8 cellular contexts compared by ENCODE assay signal in genomic region chr11:125165664-125166346, GRCh38. TPM values are rescaled to one million over a fixed set of nuclear protein-coding genes. Genes with fewer than 3 reads are reported as not detected.
DNase-seq lines count a peak whose midpoint lies in the region; ATAC-seq and TF ChIP-seq lines count a peak whose summit lies in the region.

No MANE protein-coding gene starts in this region.

- no peak for ATAC-seq in activated CD8-positive, alpha-beta memory T cell treated with anti-CD3 and anti-CD28 coated beads, Interleukin-2, amount 10 ng/mL, durations not matched to agents 7 days and 5 days
- ATAC-seq in SK-N-SH treated with all-trans-retinoic acid at 6 μM for 48 hours: peak; percentile 28
- ATAC-seq in esophagus mucosa: no peak

- peak overlapping the region; percentile 2 for H3K9ac ChIP-seq in trophoblast cell (ENCODE audit: low read length)

- no peak overlapping the region for H3K27ac ChIP-seq in trophoblast cell (ENCODE audit: low read depth, low read length)

- H3K9me3 Mint-ChIP-seq in activated CD8-positive, alpha-beta memory T cell treated with anti-CD3 and anti-CD28 coated beads, Interleukin-2, amount 10 ng/mL, durations not matched to agents 7 days and 5 days (ENCODE audit: low read depth): no peaks in the 10 kb centered on the region

- H3K4me3 Mint-ChIP-seq in activated CD8-positive, alpha-beta memory T cell treated with anti-CD3 and anti-CD28 coated beads, Interleukin-2, amount 10 ng/mL, durations not matched to agents 7 days and 5 days: peak overlapping the region; percentile 64

- no peak overlapping the region for H3K4ac ChIP-seq in trophoblast cell (ENCODE audit: low read depth, low read length)

- peak overlapping the region; percentile 15 for H4K8ac ChIP-seq in trophoblast cell (ENCODE audit: low read depth, low read length)

- H3K36me3 ChIP-seq in trophoblast cell (ENCODE audit: control insufficient read depth in 1 of 2, insufficient read depth in 2 of 2, low read length in 2 of 2): no peaks in the 10 kb centered on the region

- H3K27me3 ChIP-seq in trophoblast cell (ENCODE audit: insufficient read depth, low read length): peaks cover 23% of the 10 kb centered on the region

- no peaks in the 10 kb centered on the region for H3K36me3 Mint-ChIP-seq in activated CD8-positive, alpha-beta memory T cell treated with anti-CD3 and anti-CD28 coated beads, Interleukin-2, amount 10 ng/mL, durations not matched to agents 7 days and 5 days

- no peak overlapping the region for H2BK5ac ChIP-seq in trophoblast cell (ENCODE audit: low read depth, low read length, poor library complexity)

- H3K4me1 Mint-ChIP-seq in activated CD8-positive, alpha-beta memory T cell treated with anti-CD3 and anti-CD28 coated beads, Interleukin-2, amount 10 ng/mL, durations not matched to agents 7 days and 5 days: peaks cover 15% of the 10 kb centered on the region

- H3K4me1 ChIP-seq in trophoblast cell (ENCODE audit: control insufficient read depth in 1 of 2, insufficient read depth in 2 of 2, low read length in 2 of 2): peaks cover 6 to 22% of the 10 kb centered on the region in 2 experiments

- peak overlapping the region; percentile 67 for H3K18ac ChIP-seq in trophoblast cell (ENCODE audit: low read length)

- no peak overlapping the region for H3K23ac ChIP-seq in trophoblast cell (ENCODE audit: low read length)

- peaks cover 82% of the 10 kb centered on the region for H3K27me3 Mint-ChIP-seq in activated CD8-positive, alpha-beta memory T cell treated with anti-CD3 and anti-CD28 coated beads, Interleukin-2, amount 10 ng/mL, durations not matched to agents 7 days and 5 days

- H4K91ac ChIP-seq in trophoblast cell (ENCODE audit: low read depth, low read length): peak overlapping the region; percentile 11

- H3K14ac ChIP-seq in trophoblast cell (ENCODE audit: low read length): no peak overlapping the region

- peak overlapping the region; percentile 87 for H3K4me2 ChIP-seq in trophoblast cell (ENCODE audit: low read length)

- H2BK12ac ChIP-seq in trophoblast cell (ENCODE audit: low read length): no peak overlapping the region

- CTCF ChIA-PET in activated CD8-positive, alpha-beta memory T cell treated with anti-CD3 and anti-CD28 coated beads, Interleukin-2, amount 10 ng/mL, durations not matched to agents 7 days and 5 days (lab: Charles Lee): no interaction called here

- H3K9me3 ChIP-seq in trophoblast cell (ENCODE audit: insufficient read depth, low read depth, low read length): no peaks in the 10 kb centered on the region

- H3K79me1 ChIP-seq in trophoblast cell (ENCODE audit: low read length): peaks cover 2% of the 10 kb centered on the region

- H4K12ac ChIP-seq in trophoblast cell (ENCODE audit: low read depth, low read length): no peak overlapping the region

- H3K79me2 ChIP-seq in trophoblast cell (ENCODE audit: control insufficient read depth, insufficient read depth, low read length, poor library complexity): no peaks in the 10 kb centered on the region

- H3K27ac Mint-ChIP-seq in activated CD8-positive, alpha-beta memory T cell treated with anti-CD3 and anti-CD28 coated beads, Interleukin-2, amount 10 ng/mL, durations not matched to agents 7 days and 5 days: no peak overlapping the region

- TF ChIP-seq CTCF in foreskin fibroblast (IDR thresholded peaks at IDR 0.05; ENCODE audit: low read depth, low read length): no peak

- no peak for DNase-seq in activated CD8-positive, alpha-beta memory T cell treated with anti-CD3 and anti-CD28 coated beads, Interleukin-2, amount 10 ng/mL, durations not matched to agents 7 days and 5 days
- no peak for DNase-seq in activated CD8-positive, alpha-beta memory T cell treated with anti-CD3 and anti-CD28 coated beads, Interleukin-2, amount 50 U/mL, for 48 hours
- DNase-seq in foreskin fibroblast: peak in 1 of 2 donors; percentile 42
- DNase-seq in trophoblast cell: no peak
- no peak for DNase-seq in NCI-H1092 treated with DMSO at 0.1 percent for 48 hours (lab: John Stamatoyannopoulos, UW)
- DNase-seq in RKO (ENCODE audit: low spot score): no peak

- H2BK120ac ChIP-seq in trophoblast cell (ENCODE audit: insufficient read depth, low read length, poor library complexity): no peak overlapping the region

- no peak overlapping the region for H2AK5ac ChIP-seq in trophoblast cell (ENCODE audit: low read length)

- peak overlapping the region; percentile 36 to 48 for H3K4me3 ChIP-seq in foreskin fibroblast (ENCODE audit: low read depth in 1 of 2, low read length in 2 of 2)
- peak overlapping the region; percentile 68 for H3K4me3 ChIP-seq in trophoblast cell (ENCODE audit: low read depth, low read length)

- WGBS in trophoblast cell (ENCODE audit: extremely low coverage, insufficient coverage, insufficient read length): no CpG with 5 or more reads among the region's 46 CpGs

- peak overlapping the region; percentile 55 for H2AFZ ChIP-seq in trophoblast cell (ENCODE audit: insufficient read depth, low read length, poor library complexity)

TF ChIP-seq in SK-N-SH treated with all-trans-retinoic acid at 6 μM for 48 hours, 23 proteins besides CTCF, POLR2A, EP300 and RAD21:
- TF ChIP-seq ZNF8 (CRISPR knock-in tag; IDR thresholded peaks at IDR 0.05) (no peak), ZFP30 (CRISPR knock-in tag; IDR thresholded peaks at IDR 0.05) (no peak), OSR1 (CRISPR knock-in tag; IDR thresholded peaks at IDR 0.05) (no peak), PPARA (CRISPR knock-in tag; IDR thresholded peaks at IDR 0.05; ENCODE audit: borderline replicate concordance) (no peak), TCF4 (CRISPR knock-in tag; IDR thresholded peaks at IDR 0.05; ENCODE audit: borderline replicate concordance) (no peak), POU6F1 (CRISPR knock-in tag; IDR thresholded peaks at IDR 0.05; ENCODE audit: borderline replicate concordance, low read depth) (no peak), ZFP3 (CRISPR knock-in tag; IDR thresholded peaks at IDR 0.05) (no peak), SNAI2 (CRISPR knock-in tag; IDR thresholded peaks at IDR 0.05) (no peak), ISL1 (CRISPR knock-in tag; IDR thresholded peaks at IDR 0.05) (no peak), CSDC2 (CRISPR knock-in tag; IDR thresholded peaks at IDR 0.05) (no peak), BACH2 (CRISPR knock-in tag; IDR thresholded peaks at IDR 0.05; ENCODE audit: borderline replicate concordance) (no peak), ARNTL (CRISPR knock-in tag; IDR thresholded peaks at IDR 0.05; ENCODE audit: borderline replicate concordance, low read depth) (no peak), CSRNP3 (CRISPR knock-in tag; IDR thresholded peaks at IDR 0.05) (no peak), RARB (CRISPR knock-in tag; IDR thresholded peaks at IDR 0.05) (no peak)
TF ChIP-seq in SK-N-SH treated with all-trans-retinoic acid at 6 μM for 48 hours: peak in this region for 0.

RNA-seq across cellular contexts. Expression of gene PKNOX2, which starts 1.3 kb away (rescaled TPM):
- total RNA-seq in activated CD8-positive, alpha-beta memory T cell treated with anti-CD3 and anti-CD28 coated beads, Interleukin-2, amount 10 ng/mL, durations not matched to agents 7 days and 5 days: not detected
- polyA plus RNA-seq in trophoblast cell (2013): 1.5 and 1.9 TPM in 2 replicates
- 0.28 TPM for total RNA-seq in esophagus mucosa

RNA-seq across cellular contexts. Expression of gene TMEM218, which starts 54.4 kb away (rescaled TPM):
- 10 to 100 TPM; 14.1 to 16.1 TPM for total RNA-seq in activated CD8-positive, alpha-beta memory T cell treated with anti-CD3 and anti-CD28 coated beads, Interleukin-2, amount 10 ng/mL, durations not matched to agents 7 days and 5 days
- polyA plus RNA-seq in trophoblast cell (2013): 5.1 and 5.5 TPM in 2 replicates
- total RNA-seq in esophagus mucosa: 14.3 TPM
